Comparison of ENCODE assay signal across 1 cellular context in the genomic region with DNA sequence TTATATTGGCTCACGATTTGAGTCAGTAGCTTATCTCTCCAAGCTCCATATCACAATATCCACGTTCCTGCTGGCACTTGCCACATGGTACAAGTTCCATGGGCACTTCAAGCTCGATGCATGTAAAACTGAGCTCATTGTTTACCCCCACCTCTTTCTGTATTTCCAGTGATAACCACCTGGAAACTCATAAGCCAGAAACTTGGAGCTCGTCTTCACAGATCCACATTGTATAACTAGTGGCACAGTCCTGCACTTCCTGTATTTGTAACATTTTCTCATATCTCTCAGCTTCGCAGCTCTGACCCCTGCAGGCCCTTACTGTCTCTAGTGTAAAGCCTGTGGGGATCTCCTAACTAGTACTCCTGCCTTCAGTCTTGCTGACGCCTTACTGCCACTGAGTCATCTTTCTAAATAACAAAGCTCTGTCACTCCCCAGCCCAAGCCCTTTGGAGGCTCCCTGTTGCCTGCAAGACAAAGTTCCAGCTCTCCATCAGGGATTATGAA.
TF ChIP-seq lines count a peak whose summit lies in the region.

No MANE protein-coding gene starts in this region.

TF ChIP-seq in endothelial cell of umbilical vein, 7 proteins besides CTCF, POLR2A, EP300 and RAD21:
- TF ChIP-seq POLR2AphosphoS5 (IDR thresholded peaks at IDR 0.05; ENCODE audit: insufficient read depth, low read depth, low read length), result no peak
- TF ChIP-seq EZH2 (IDR thresholded peaks at IDR 0.05; ENCODE audit: borderline replicate concordance, low read depth, low read length, severe bottlenecking), result no peak
- TF ChIP-seq FOS (IDR thresholded peaks at IDR 0.05; ENCODE audit: borderline replicate concordance, insufficient read depth, low read length), result peak; percentile 53
- TF ChIP-seq, protein P1, sequence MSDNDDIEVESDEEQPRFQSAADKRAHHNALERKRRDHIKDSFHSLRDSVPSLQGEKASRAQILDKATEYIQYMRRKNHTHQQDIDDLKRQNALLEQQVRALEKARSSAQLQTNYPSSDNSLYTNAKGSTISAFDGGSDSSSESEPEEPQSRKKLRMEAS (IDR thresholded peaks at IDR 0.05; ENCODE audit: insufficient read depth, insufficient read length), result no peak
- no peak for TF ChIP-seq GATA2 (IDR thresholded peaks at IDR 0.05; ENCODE audit: insufficient read depth, insufficient read length, low read depth, low read length)
